8 cellular contexts compared by ENCODE assay signal in the genomic region with DNA sequence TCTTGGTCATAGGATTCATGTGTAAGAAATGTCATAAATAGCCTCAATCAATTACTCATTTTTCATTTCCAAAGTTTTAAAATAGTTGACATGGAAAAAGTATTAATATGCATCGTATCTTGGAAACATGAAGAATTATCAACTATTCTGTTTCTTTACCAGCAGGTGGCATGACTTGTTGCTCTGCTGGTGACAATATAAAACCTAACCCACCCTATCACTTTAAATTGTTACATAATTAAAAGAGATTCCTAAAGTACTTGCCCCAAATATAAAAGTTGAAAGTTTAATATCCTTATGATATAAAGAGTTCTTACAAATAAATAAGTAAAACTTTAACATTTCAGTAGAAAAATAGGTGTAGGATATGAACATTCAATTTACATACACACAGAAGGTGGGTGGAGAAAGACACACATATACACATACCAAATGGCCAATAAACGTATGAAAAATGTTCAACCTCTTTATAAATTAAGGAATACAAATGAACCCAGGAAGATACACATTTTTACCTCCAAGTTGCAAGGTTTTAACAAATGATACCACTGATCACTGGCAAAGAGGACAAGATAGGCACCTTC. TPM values are rescaled to one million over a fixed set of nuclear protein-coding genes. Genes with fewer than 3 reads are reported as not detected.
A peak's percentile ranks its signal among the peaks of the same experiment; 100 is the strongest.
DNase-seq lines count a peak whose midpoint lies in the region; ATAC-seq, FAIRE-seq and TF ChIP-seq lines count a peak whose summit lies in the region.

No MANE protein-coding gene starts in this region.

- intact Hi-C loops in pancreas (cut with DNase I), result no loop called here
- intact Hi-C loops in Right ventricle myocardium superior (cut with DNase I), result loop anchor here (5.0 kb wide), 1 partner anchor 169 kb away; no protein-coding TSS in a partner anchor

- H3K36me3 ChIP-seq in GM06990 (ENCODE audit: control insufficient read depth, insufficient read depth, low read length) (no peaks in the 10 kb centered on the region), pancreas (no peaks in the 10 kb centered on the region)

- H3K9me3 ChIP-seq in pancreas, result no peaks in the 10 kb centered on the region

- peak; percentile 96 for FAIRE-seq in pancreas (lab: Jason Lieb, UNC)

- no peak for DNase-seq in GM06990 (ENCODE audit: extremely low read depth, insufficient read length)
- DNase-seq in MV-4-11 (lab: John Stamatoyannopoulos, UW), result peak; percentile 12
- DNase-seq in dermis microvascular lymphatic vessel endothelial cell (ENCODE audit: low read depth in 2 of 2), result peak; percentile 20 to 44
- no peak for DNase-seq in pancreas
- DNase-seq in DMS114 treated with DMSO at 0.1 percent for 48 hours (lab: John Stamatoyannopoulos, UW; ENCODE audit: unreplicated experiment), result no peak
- no peak for DNase-seq in Right ventricle myocardium superior
- no peak for DNase-seq in UCSD-AML1 (lab: John Stamatoyannopoulos, UW; ENCODE audit: unreplicated experiment)
- no peak for DNase-seq in dedifferentiated amniotic fluid mesenchymal stem cell (ENCODE audit: extremely low spot score)

- H3K27me3 ChIP-seq in GM06990 (replicated peaks; ENCODE audit: control insufficient read depth, insufficient read depth, low read length) (no peaks in the 10 kb centered on the region), pancreas (no peaks in the 10 kb centered on the region)

- no peak overlapping the region for H3K4me3 ChIP-seq in GM06990 (replicated peaks; ENCODE audit: low read depth, low read length)
- H3K4me3 ChIP-seq in pancreas, result no peak overlapping the region

- peaks cover 0 to 11% (median 7%) of the 10 kb centered on the region in 3 donors for H3K4me1 ChIP-seq in pancreas

- 31 to 43% methylated on average over 2 of the region's 2 CpGs for WGBS in pancreas, 2 donors

- H3K27ac ChIP-seq in pancreas, result no peak overlapping the region

- peak; percentile 65 to 70 (median 66) for ATAC-seq in pancreas
- no peak for ATAC-seq in Right ventricle myocardium superior (ENCODE audit: poor library complexity)

- peak; percentile 56 for TF ChIP-seq CTCF in GM06990 (IDR thresholded peaks at IDR 0.05; ENCODE audit: insufficient read depth, low read length, poor library complexity, severe bottlenecking)
- TF ChIP-seq CTCF in pancreas (IDR thresholded peaks at IDR 0.05), result peak in 3 of 4 donors; percentile 9 to 54 (median 38)

RNA-seq across cellular contexts. Expression of gene MAP1B, which starts 30.6 kb away (rescaled TPM):
- total RNA-seq in dermis microvascular lymphatic vessel endothelial cell, result 39.3 and 40.0 TPM in 2 replicates
- 10 to 100 TPM in 3 of 6 donors, 1 to 10 TPM in 3; 2.4 to 16.8 (median 9.7) TPM for total RNA-seq in pancreas
- 1 to 10 TPM; 2.7 to 5.5 TPM for polyA plus RNA-seq in pancreas
- total RNA-seq in Right ventricle myocardium superior, result 49.7 TPM

Comparison
In these comparisons a context has a peak if more than half of its experiments do, and no peak if none do; other contexts are left out.
1. DNase-seq: peak in MV-4-11 (single experiment) and dermis microvascular lymphatic vessel endothelial cell (2 of 2); none in GM06990 (single experiment), pancreas (0 of 6), DMS114 treated with DMSO at 0.1 percent for 48 hours (single experiment), Right ventricle myocardium superior (single experiment), UCSD-AML1 (single experiment) and dedifferentiated amniotic fluid mesenchymal stem cell (single experiment).